5 cellular contexts compared by ENCODE assay signal in genomic region chr10:38238479-38238878, GRCh38.
A peak's percentile ranks its signal among the peaks of the same experiment; 100 is the strongest.
DNase-seq lines count a peak whose midpoint lies in the region; ATAC-seq, FAIRE-seq and TF ChIP-seq lines count a peak whose summit lies in the region.
"Not testable (repeated sequence)": the region's sequence is repeated elsewhere in the genome, so short reads cannot be mapped to it uniquely, and the experiment has no call there.

No MANE protein-coding gene starts in this region.

- POLR2A ChIA-PET in HepG2 (lab: Yijun Ruan, JAX): not testable (repeated sequence)

- intact Hi-C loops in HepG2 (cut with micrococcal nuclease; ENCODE audit: unreplicated experiment): not testable (repeated sequence)

- DNase-seq in frontal cortex (ENCODE audit: low spot score in 2 of 2); HepG2 (ENCODE audit: low spot score); small intestine: not testable (repeated sequence)

- not testable (repeated sequence) for H3K4me2 ChIP-seq in HepG2 (ENCODE audit: low read depth, low read length)

- FAIRE-seq in A204.1 (lab: Jason Lieb, UNC) (peak; percentile 59), TTC549 (lab: Jason Lieb, UNC) (peak; percentile 47), frontal cortex (lab: Jason Lieb, UNC) (peak; percentile 34), small intestine (lab: Jason Lieb, UNC) (peak; percentile 65)
- not testable (repeated sequence) for FAIRE-seq in HepG2 (lab: Jason Lieb, UNC)

- not testable (repeated sequence) for H3K27ac ChIP-seq in HepG2 (ENCODE audit: extremely low read length, insufficient read depth, low read length); small intestine (ENCODE audit: low read depth in 1 of 2, low read length in 1 of 2)

- not testable (repeated sequence) for TF ChIP-seq POLR2A in HepG2 (IDR thresholded peaks at IDR 0.05; ENCODE audit: insufficient read depth in 1 of 2, low read depth in 2 of 2, low read length in 2 of 2)

- not testable (repeated sequence) for ATAC-seq in HepG2

- H3K9ac ChIP-seq in HepG2 (ENCODE audit: insufficient read depth, low read depth, low read length): not testable (repeated sequence)

- not testable (repeated sequence) for H3K9me3 ChIP-seq in HepG2 (ENCODE audit: low read length); small intestine (ENCODE audit: control insufficient read depth, low read depth)

- not testable (repeated sequence) for TF ChIP-seq EP300 in HepG2 (IDR thresholded peaks at IDR 0.05; ENCODE audit: low read depth in 2 of 2, low read length in 2 of 2); HepG2 (CRISPR knock-in tag; IDR thresholded peaks at IDR 0.05; ENCODE audit: borderline replicate concordance)

- CTCF ChIA-PET in HepG2 (lab: Yijun Ruan, JAX; ENCODE audit: low intra/inter-chr PET ratio, low total read pairs): not testable (repeated sequence)

- not testable (repeated sequence) for H3K4me3 ChIP-seq in HepG2 (replicated peaks in 1 of 3; ENCODE audit: insufficient read depth in 1 of 3, low read depth in 2 of 3, low read length in 3 of 3); small intestine (ENCODE audit: low read depth in 1 of 2, low read length in 2 of 2)

- TF ChIP-seq RAD21 in HepG2 (CRISPR knock-in tag; IDR thresholded peaks at IDR 0.05): not testable (repeated sequence)

- H3K27me3 ChIP-seq in HepG2 (ENCODE audit: control insufficient read depth in 1 of 2, insufficient read depth in 2 of 2, low read length in 2 of 2); small intestine (ENCODE audit: control insufficient read depth in 2 of 2, insufficient read depth in 2 of 2, low read length in 2 of 2): not testable (repeated sequence)

- 4% methylated on average over 2 of the region's 2 CpGs for WGBS in HepG2 (ENCODE audit: low lambda C conversion rate)
- WGBS in small intestine, 3 donors: 78 to 86% (median 83%) methylated on average over 2 of the region's 2 CpGs

- in situ Hi-C loops in HepG2 (cut with HindIII; ENCODE audit: extremely low pct_ligation_motif_present, low pct_unique_long_range_greater_than_20kb): not testable (repeated sequence)

- BruUV-seq in HepG2 (replicated peaks; lab: Mats Ljungman, UMichigan): not testable (repeated sequence)

- not testable (repeated sequence) for H3K79me2 ChIP-seq in HepG2 (ENCODE audit: insufficient read depth, low read length)

- H3K4me1 ChIP-seq in HepG2 (ENCODE audit: insufficient read depth, low read length); small intestine (ENCODE audit: control insufficient read depth in 2 of 2, insufficient read depth in 1 of 2, low read depth in 1 of 2, low read length in 1 of 2): not testable (repeated sequence)

- not testable (repeated sequence) for H3K36me3 ChIP-seq in HepG2 (replicated peaks in 1 of 2; ENCODE audit: control insufficient read depth in 1 of 2, insufficient read depth in 2 of 2, low read length in 2 of 2); small intestine (ENCODE audit: control insufficient read depth in 2 of 2, insufficient read depth in 2 of 2, low read length in 2 of 2)

- H2AFZ ChIP-seq in HepG2 (ENCODE audit: low read length): not testable (repeated sequence)

- TF ChIP-seq CTCF in HepG2 (CRISPR knock-in tag; IDR thresholded peaks at IDR 0.05): not testable (repeated sequence)

- H4K20me1 ChIP-seq in HepG2 (ENCODE audit: insufficient read depth, low read length): not testable (repeated sequence)

TF ChIP-seq in HepG2, 621 proteins besides CTCF, POLR2A, EP300 and RAD21:
- peak; percentile 96 for TF ChIP-seq ZNF160 (CRISPR knock-in tag; IDR thresholded peaks at IDR 0.05)
